9 cellular contexts compared by ENCODE assay signal in the genomic region with DNA sequence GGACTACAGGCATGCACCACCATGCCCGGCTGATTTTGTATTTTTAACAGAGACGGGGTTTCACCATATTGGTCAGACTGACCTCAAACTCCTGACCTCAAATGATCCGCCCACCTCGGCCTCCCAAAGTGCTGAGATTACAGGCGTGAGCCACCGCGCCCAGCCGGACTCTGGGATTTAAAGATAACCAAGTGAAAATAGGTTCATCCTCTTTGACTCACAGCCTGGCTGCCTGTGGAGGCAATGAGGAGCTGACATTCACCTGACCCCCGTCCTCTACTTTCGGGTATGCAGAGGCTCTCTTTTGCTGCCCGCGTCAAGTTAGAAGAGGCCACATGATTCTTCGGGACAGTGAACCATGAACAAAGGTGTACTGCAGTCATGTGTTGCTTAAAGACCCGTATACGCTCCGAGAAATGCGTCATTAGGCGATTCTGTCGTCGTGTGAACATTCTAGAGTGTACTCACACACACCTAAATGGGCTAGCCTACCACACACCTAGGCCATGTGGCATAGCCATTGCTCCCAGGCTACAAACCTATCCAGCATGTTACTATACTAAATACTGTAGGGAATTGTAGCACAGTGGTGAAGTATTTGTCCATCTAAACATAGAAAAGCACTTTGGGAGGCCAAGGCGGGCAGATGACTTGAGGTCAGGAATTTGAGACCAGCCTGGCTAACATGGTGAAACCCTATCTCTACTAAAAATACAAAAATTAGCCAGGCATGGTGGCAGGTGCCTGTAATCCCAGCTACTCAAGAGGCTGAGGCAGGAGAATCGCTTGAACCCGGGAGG. TPM values are rescaled to one million over a fixed set of nuclear protein-coding genes. Genes with fewer than 3 reads are reported as not detected.
DNase-seq lines count a peak whose midpoint lies in the region; ATAC-seq and TF ChIP-seq lines count a peak whose summit lies in the region.
"Not testable (repeated sequence)": the region's sequence is repeated elsewhere in the genome, so short reads cannot be mapped to it uniquely, and the experiment has no call there.
"Had no signal": no experiment of that assay in that cellular context is flagged by ENCODE, and none has a peak within 500 bp of the region (broad histone marks: within the 10 kb centered on the region; RNA-seq: fewer than 3 reads in every experiment).

No MANE protein-coding gene starts in this region.

- H3K27me3 Mint-ChIP-seq in activated CD4-positive, alpha-beta memory T cell treated with anti-CD3 and anti-CD28 coated beads, Interleukin-2, amount 10 ng/mL, durations not matched to agents 7 days and 5 days; activated naive CD8-positive, alpha-beta T cell treated with anti-CD3 and anti-CD28 coated beads, Interleukin-2, amount 10 ng/mL, durations not matched to agents 7 days and 5 days; endothelial cell (ENCODE audit: unreplicated experiment); stimulated activated naive CD8-positive, alpha-beta T cell treated with anti-CD3 and anti-CD28 coated beads, Interleukin-15, Interleukin-2, amounts not matched to agents 100 ng/mL and 50 ng/mL, for 24 hours: not testable (repeated sequence)
- H3K27me3 Mint-ChIP-seq in nephron (ENCODE audit: low read depth), result peaks cover 13% of the 10 kb centered on the region

- peaks cover 18% of the 10 kb centered on the region for H3K36me3 Mint-ChIP-seq in activated CD4-positive, alpha-beta memory T cell treated with anti-CD3 and anti-CD28 coated beads, Interleukin-2, amount 10 ng/mL, durations not matched to agents 7 days and 5 days (ENCODE audit: low read depth)
- not testable (repeated sequence) for H3K36me3 Mint-ChIP-seq in activated naive CD8-positive, alpha-beta T cell treated with anti-CD3 and anti-CD28 coated beads, Interleukin-2, amount 10 ng/mL, durations not matched to agents 7 days and 5 days; endothelial cell (ENCODE audit: low read depth, unreplicated experiment); nephron (ENCODE audit: low read depth); stimulated activated naive CD8-positive, alpha-beta T cell treated with anti-CD3 and anti-CD28 coated beads, Interleukin-15, Interleukin-2, amounts not matched to agents 100 ng/mL and 50 ng/mL, for 24 hours (ENCODE audit: low read depth)

- H3K27ac Mint-ChIP-seq in activated CD4-positive, alpha-beta memory T cell treated with anti-CD3 and anti-CD28 coated beads, Interleukin-2, amount 10 ng/mL, durations not matched to agents 7 days and 5 days, result peak overlapping the region; percentile 97
- peak overlapping the region; percentile 89 for H3K27ac Mint-ChIP-seq in activated naive CD8-positive, alpha-beta T cell treated with anti-CD3 and anti-CD28 coated beads, Interleukin-2, amount 10 ng/mL, durations not matched to agents 7 days and 5 days
- H3K27ac Mint-ChIP-seq in endothelial cell (ENCODE audit: unreplicated experiment) (peak overlapping the region; percentile 31), nephron (peak overlapping the region; percentile 62 to 90 (median 71))
- H3K27ac Mint-ChIP-seq in stimulated activated naive CD8-positive, alpha-beta T cell treated with anti-CD3 and anti-CD28 coated beads, Interleukin-15, Interleukin-2, amounts not matched to agents 100 ng/mL and 50 ng/mL, for 24 hours, result peak overlapping the region; percentile 92

- H3K9ac ChIP-seq in BLaER1 treated with 17β-estradiol and CSF1 and Interleukin-3, amounts not matched to agents 10 nM and 100 nM, result peak overlapping the region; percentile 68 to 82 (median 76)

- not testable (repeated sequence) for ATAC-seq in activated naive CD8-positive, alpha-beta T cell treated with anti-CD3 and anti-CD28 coated beads, Interleukin-2, amount 10 ng/mL, durations not matched to agents 7 days and 5 days (ENCODE audit: low read depth); left lung

- not testable (repeated sequence) for H3K27me3 ChIP-seq in BLaER1 treated with 17β-estradiol and CSF1 and Interleukin-3, amounts not matched to agents 10 nM and 100 nM; left lung

- H3K4me1 Mint-ChIP-seq in activated CD4-positive, alpha-beta memory T cell treated with anti-CD3 and anti-CD28 coated beads, Interleukin-2, amount 10 ng/mL, durations not matched to agents 7 days and 5 days, result peaks cover 66% of the 10 kb centered on the region
- peaks cover 45% of the 10 kb centered on the region for H3K4me1 Mint-ChIP-seq in activated naive CD8-positive, alpha-beta T cell treated with anti-CD3 and anti-CD28 coated beads, Interleukin-2, amount 10 ng/mL, durations not matched to agents 7 days and 5 days
- peaks cover 24% of the 10 kb centered on the region for H3K4me1 Mint-ChIP-seq in endothelial cell (ENCODE audit: unreplicated experiment)
- H3K4me1 Mint-ChIP-seq in nephron, result peaks cover 32% of the 10 kb centered on the region
- H3K4me1 Mint-ChIP-seq in stimulated activated naive CD8-positive, alpha-beta T cell treated with anti-CD3 and anti-CD28 coated beads, Interleukin-15, Interleukin-2, amounts not matched to agents 100 ng/mL and 50 ng/mL, for 24 hours (ENCODE audit: low read depth), result peaks cover 50% of the 10 kb centered on the region

- POLR2A ChIA-PET in activated CD4-positive, alpha-beta memory T cell treated with anti-CD3 and anti-CD28 coated beads, Interleukin-2, amount 10 ng/mL, durations not matched to agents 7 days and 5 days (lab: Charles Lee), result interaction anchor here (1.3 to 27.4 kb wide), 5 partner anchors 12 to 73 kb away, joined by 3 to 1335 read pairs (median 6); a partner anchor contains a TSS
- POLR2A ChIA-PET in activated naive CD8-positive, alpha-beta T cell treated with anti-CD3 and anti-CD28 coated beads, Interleukin-2, amount 10 ng/mL, durations not matched to agents 7 days and 5 days (lab: Charles Lee), result interaction anchor here (0.7 to 38.5 kb wide), 4 partner anchors 9 to 69 kb away, joined by 4 to 1721 read pairs (median 670); a partner anchor contains a TSS

- not testable (repeated sequence) for H3K9me3 Mint-ChIP-seq in activated CD4-positive, alpha-beta memory T cell treated with anti-CD3 and anti-CD28 coated beads, Interleukin-2, amount 10 ng/mL, durations not matched to agents 7 days and 5 days; activated naive CD8-positive, alpha-beta T cell treated with anti-CD3 and anti-CD28 coated beads, Interleukin-2, amount 10 ng/mL, durations not matched to agents 7 days and 5 days; endothelial cell (ENCODE audit: unreplicated experiment); nephron; stimulated activated naive CD8-positive, alpha-beta T cell treated with anti-CD3 and anti-CD28 coated beads, Interleukin-15, Interleukin-2, amounts not matched to agents 100 ng/mL and 50 ng/mL, for 24 hours

- not testable (repeated sequence) for H3K36me3 ChIP-seq in BLaER1 treated with 17β-estradiol and CSF1 and Interleukin-3, amounts not matched to agents 10 nM and 100 nM; KOPT-K1 (ENCODE audit: insufficient read depth, low read length); left lung

- H3K9me3 ChIP-seq in BLaER1 treated with 17β-estradiol and CSF1 and Interleukin-3, amounts not matched to agents 10 nM and 100 nM (replicated peaks in 1 of 11), result peaks cover 0 to 13% (median 5%) of the 10 kb centered on the region in 11 experiments; a peak in 8 of 22 replicates
- not testable (repeated sequence) for H3K9me3 ChIP-seq in KOPT-K1 (ENCODE audit: insufficient read depth, low read length, poor library complexity, severe bottlenecking); left lung

- TF ChIP-seq CTCF in endothelial cell (IDR thresholded peaks at IDR 0.05; ENCODE audit: unreplicated experiment); left lung (IDR thresholded peaks at IDR 0.05); nephron (IDR thresholded peaks at IDR 0.05; ENCODE audit: unreplicated experiment in 3 of 3): not testable (repeated sequence)

- H3K4me1 ChIP-seq in BLaER1 treated with 17β-estradiol and CSF1 and Interleukin-3, amounts not matched to agents 10 nM and 100 nM, result peaks cover 27 to 65% (median 46%) of the 10 kb centered on the region in 10 experiments
- peaks cover 0 to 39% of the 10 kb centered on the region in 2 donors for H3K4me1 ChIP-seq in left lung

- H3K4me3 ChIP-seq in BLaER1 treated with 17β-estradiol and CSF1 and Interleukin-3, amounts not matched to agents 10 nM and 100 nM, result peak overlapping the region in 9 of 10 experiments; percentile 2 to 58 (median 34); a peak in 10 of 20 replicates
- H3K4me3 ChIP-seq in left lung, result not testable (repeated sequence)

- not testable (repeated sequence) for H4K20me1 ChIP-seq in BLaER1 treated with 17β-estradiol and CSF1 and Interleukin-3, amounts not matched to agents 10 nM and 100 nM

- peak; percentile 18 for DNase-seq in activated CD4-positive, alpha-beta memory T cell treated with anti-CD3 and anti-CD28 coated beads, Interleukin-2, amount 10 ng/mL, durations not matched to agents 7 days and 5 days
- peak; percentile 34 for DNase-seq in activated naive CD8-positive, alpha-beta T cell treated with anti-CD3 and anti-CD28 coated beads, Interleukin-2, amount 10 ng/mL, durations not matched to agents 7 days and 5 days
- DNase-seq in endothelial cell (ENCODE audit: low spot score); left lung: not testable (repeated sequence)

- CTCF ChIA-PET in activated CD4-positive, alpha-beta memory T cell treated with anti-CD3 and anti-CD28 coated beads, Interleukin-2, amount 10 ng/mL, durations not matched to agents 7 days and 5 days (lab: Charles Lee), result interaction anchor here (0.6 to 1.4 kb wide), 5 partner anchors 9 to 263 kb away, joined by 3 to 5 read pairs (median 3); a partner anchor contains a TSS

- H3K27ac ChIP-seq in BLaER1 treated with 17β-estradiol and CSF1 and Interleukin-3, amounts not matched to agents 10 nM and 100 nM, result peak overlapping the region; percentile 63 to 93 (median 89)
- peak overlapping the region; percentile 46 for H3K27ac ChIP-seq in KOPT-K1 (ENCODE audit: low read depth, low read length, poor library complexity, severe bottlenecking)
- peak overlapping the region; percentile 71 to 91 for H3K27ac ChIP-seq in left lung

- peak overlapping the region; percentile 72 for H3K4me3 Mint-ChIP-seq in activated CD4-positive, alpha-beta memory T cell treated with anti-CD3 and anti-CD28 coated beads, Interleukin-2, amount 10 ng/mL, durations not matched to agents 7 days and 5 days
- H3K4me3 Mint-ChIP-seq in activated naive CD8-positive, alpha-beta T cell treated with anti-CD3 and anti-CD28 coated beads, Interleukin-2, amount 10 ng/mL, durations not matched to agents 7 days and 5 days, result peak overlapping the region; percentile 71
- H3K4me3 Mint-ChIP-seq in endothelial cell (ENCODE audit: unreplicated experiment), result not testable (repeated sequence)
- H3K4me3 Mint-ChIP-seq in nephron, result peak overlapping the region in 1 of 3 experiments; percentile 47
- peak overlapping the region; percentile 32 for H3K4me3 Mint-ChIP-seq in stimulated activated naive CD8-positive, alpha-beta T cell treated with anti-CD3 and anti-CD28 coated beads, Interleukin-15, Interleukin-2, amounts not matched to agents 100 ng/mL and 50 ng/mL, for 24 hours

- intact Hi-C loops in left lung (cut with DNase I), result not testable (repeated sequence)

- H3K4me2 ChIP-seq in BLaER1 treated with 17β-estradiol and CSF1 and Interleukin-3, amounts not matched to agents 10 nM and 100 nM, result peak overlapping the region; percentile 67 to 93 (median 85)

RNA-seq across cellular contexts. Expression of a gene that starts 12.0 kb away (rescaled TPM):
- total RNA-seq in activated CD4-positive, alpha-beta memory T cell treated with anti-CD3 and anti-CD28 coated beads, Interleukin-2, amount 10 ng/mL, durations not matched to agents 7 days and 5 days, result 100 to 1,000 TPM; 524 to 546 TPM
- 100 to 1,000 TPM; 344 to 375 TPM for total RNA-seq in activated naive CD8-positive, alpha-beta T cell treated with anti-CD3 and anti-CD28 coated beads, Interleukin-2, amount 10 ng/mL, durations not matched to agents 7 days and 5 days
- 90.4 TPM for total RNA-seq in endothelial cell (ENCODE audit: unreplicated experiment)
- total RNA-seq in left lung, result 10 to 100 TPM; 45.7 to 52.7 TPM

RNA-seq across cellular contexts. Expression of a gene that starts 12.9 kb away (rescaled TPM):
- total RNA-seq in activated CD4-positive, alpha-beta memory T cell treated with anti-CD3 and anti-CD28 coated beads, Interleukin-2, amount 10 ng/mL, durations not matched to agents 7 days and 5 days, result 10 to 100 TPM; 79.8 to 83.9 TPM
- 100 to 1,000 TPM; 103 to 110 TPM for total RNA-seq in activated naive CD8-positive, alpha-beta T cell treated with anti-CD3 and anti-CD28 coated beads, Interleukin-2, amount 10 ng/mL, durations not matched to agents 7 days and 5 days
- total RNA-seq in endothelial cell (ENCODE audit: unreplicated experiment) (18.7 TPM), left lung (1 to 10 TPM in 1 of 2 donors, under 1 TPM in 1; 0.79 to 1.4 TPM)
- total RNA-seq: foreskin keratinocyte had no signal

RNA-seq across cellular contexts. Expression of a gene that starts 54.9 kb away (rescaled TPM):
- total RNA-seq in activated CD4-positive, alpha-beta memory T cell treated with anti-CD3 and anti-CD28 coated beads, Interleukin-2, amount 10 ng/mL, durations not matched to agents 7 days and 5 days, result 1 to 10 TPM; 1.4 to 1.9 TPM
- 1 to 10 TPM; 3.7 to 4.7 TPM for total RNA-seq in activated naive CD8-positive, alpha-beta T cell treated with anti-CD3 and anti-CD28 coated beads, Interleukin-2, amount 10 ng/mL, durations not matched to agents 7 days and 5 days
- 15.0 TPM for total RNA-seq in endothelial cell (ENCODE audit: unreplicated experiment)
- 1 to 10 TPM; 2.8 to 3.3 TPM for total RNA-seq in left lung

Comparison
In these comparisons a context has a peak if more than half of its experiments do, and no peak if none do; other contexts are left out.
1. H3K27ac Mint-ChIP-seq: peak in every context shown above with its lines; median percentile 97 in activated CD4-positive, alpha-beta memory T cell treated with anti-CD3 and anti-CD28 coated beads, Interleukin-2, amount 10 ng/mL, durations not matched to agents 7 days and 5 days; 92 in stimulated activated naive CD8-positive, alpha-beta T cell treated with anti-CD3 and anti-CD28 coated beads, Interleukin-15, Interleukin-2, amounts not matched to agents 100 ng/mL and 50 ng/mL, for 24 hours; 89 in activated naive CD8-positive, alpha-beta T cell treated with anti-CD3 and anti-CD28 coated beads, Interleukin-2, amount 10 ng/mL, durations not matched to agents 7 days and 5 days; 71 in nephron; 31 in endothelial cell.